1 cellular context compared by ENCODE assay signal in the genomic region with DNA sequence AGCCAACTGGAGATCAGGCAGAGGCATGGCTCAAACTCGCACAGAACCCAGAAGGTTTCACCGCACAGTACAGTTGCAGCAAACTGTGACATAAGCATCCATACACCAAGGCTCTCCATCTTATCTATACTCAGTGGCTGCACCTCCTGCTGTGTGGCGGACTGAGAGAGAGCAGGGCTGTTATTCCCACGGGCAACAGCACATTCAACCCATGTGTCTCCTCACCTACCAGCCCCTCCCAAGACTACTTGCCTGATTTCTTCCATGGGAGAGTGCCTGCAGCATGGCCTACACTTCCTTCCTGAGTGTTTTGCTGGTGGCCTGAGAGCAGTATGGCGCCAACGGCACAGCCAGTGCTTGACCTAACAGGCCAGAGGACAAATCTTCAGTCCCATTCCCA.
TF ChIP-seq lines count a peak whose summit lies in the region.

No MANE protein-coding gene starts in this region.

TF ChIP-seq in H1, 55 proteins besides CTCF, POLR2A, EP300 and RAD21 (continued from another document):
- TF ChIP-seq, protein P1, sequence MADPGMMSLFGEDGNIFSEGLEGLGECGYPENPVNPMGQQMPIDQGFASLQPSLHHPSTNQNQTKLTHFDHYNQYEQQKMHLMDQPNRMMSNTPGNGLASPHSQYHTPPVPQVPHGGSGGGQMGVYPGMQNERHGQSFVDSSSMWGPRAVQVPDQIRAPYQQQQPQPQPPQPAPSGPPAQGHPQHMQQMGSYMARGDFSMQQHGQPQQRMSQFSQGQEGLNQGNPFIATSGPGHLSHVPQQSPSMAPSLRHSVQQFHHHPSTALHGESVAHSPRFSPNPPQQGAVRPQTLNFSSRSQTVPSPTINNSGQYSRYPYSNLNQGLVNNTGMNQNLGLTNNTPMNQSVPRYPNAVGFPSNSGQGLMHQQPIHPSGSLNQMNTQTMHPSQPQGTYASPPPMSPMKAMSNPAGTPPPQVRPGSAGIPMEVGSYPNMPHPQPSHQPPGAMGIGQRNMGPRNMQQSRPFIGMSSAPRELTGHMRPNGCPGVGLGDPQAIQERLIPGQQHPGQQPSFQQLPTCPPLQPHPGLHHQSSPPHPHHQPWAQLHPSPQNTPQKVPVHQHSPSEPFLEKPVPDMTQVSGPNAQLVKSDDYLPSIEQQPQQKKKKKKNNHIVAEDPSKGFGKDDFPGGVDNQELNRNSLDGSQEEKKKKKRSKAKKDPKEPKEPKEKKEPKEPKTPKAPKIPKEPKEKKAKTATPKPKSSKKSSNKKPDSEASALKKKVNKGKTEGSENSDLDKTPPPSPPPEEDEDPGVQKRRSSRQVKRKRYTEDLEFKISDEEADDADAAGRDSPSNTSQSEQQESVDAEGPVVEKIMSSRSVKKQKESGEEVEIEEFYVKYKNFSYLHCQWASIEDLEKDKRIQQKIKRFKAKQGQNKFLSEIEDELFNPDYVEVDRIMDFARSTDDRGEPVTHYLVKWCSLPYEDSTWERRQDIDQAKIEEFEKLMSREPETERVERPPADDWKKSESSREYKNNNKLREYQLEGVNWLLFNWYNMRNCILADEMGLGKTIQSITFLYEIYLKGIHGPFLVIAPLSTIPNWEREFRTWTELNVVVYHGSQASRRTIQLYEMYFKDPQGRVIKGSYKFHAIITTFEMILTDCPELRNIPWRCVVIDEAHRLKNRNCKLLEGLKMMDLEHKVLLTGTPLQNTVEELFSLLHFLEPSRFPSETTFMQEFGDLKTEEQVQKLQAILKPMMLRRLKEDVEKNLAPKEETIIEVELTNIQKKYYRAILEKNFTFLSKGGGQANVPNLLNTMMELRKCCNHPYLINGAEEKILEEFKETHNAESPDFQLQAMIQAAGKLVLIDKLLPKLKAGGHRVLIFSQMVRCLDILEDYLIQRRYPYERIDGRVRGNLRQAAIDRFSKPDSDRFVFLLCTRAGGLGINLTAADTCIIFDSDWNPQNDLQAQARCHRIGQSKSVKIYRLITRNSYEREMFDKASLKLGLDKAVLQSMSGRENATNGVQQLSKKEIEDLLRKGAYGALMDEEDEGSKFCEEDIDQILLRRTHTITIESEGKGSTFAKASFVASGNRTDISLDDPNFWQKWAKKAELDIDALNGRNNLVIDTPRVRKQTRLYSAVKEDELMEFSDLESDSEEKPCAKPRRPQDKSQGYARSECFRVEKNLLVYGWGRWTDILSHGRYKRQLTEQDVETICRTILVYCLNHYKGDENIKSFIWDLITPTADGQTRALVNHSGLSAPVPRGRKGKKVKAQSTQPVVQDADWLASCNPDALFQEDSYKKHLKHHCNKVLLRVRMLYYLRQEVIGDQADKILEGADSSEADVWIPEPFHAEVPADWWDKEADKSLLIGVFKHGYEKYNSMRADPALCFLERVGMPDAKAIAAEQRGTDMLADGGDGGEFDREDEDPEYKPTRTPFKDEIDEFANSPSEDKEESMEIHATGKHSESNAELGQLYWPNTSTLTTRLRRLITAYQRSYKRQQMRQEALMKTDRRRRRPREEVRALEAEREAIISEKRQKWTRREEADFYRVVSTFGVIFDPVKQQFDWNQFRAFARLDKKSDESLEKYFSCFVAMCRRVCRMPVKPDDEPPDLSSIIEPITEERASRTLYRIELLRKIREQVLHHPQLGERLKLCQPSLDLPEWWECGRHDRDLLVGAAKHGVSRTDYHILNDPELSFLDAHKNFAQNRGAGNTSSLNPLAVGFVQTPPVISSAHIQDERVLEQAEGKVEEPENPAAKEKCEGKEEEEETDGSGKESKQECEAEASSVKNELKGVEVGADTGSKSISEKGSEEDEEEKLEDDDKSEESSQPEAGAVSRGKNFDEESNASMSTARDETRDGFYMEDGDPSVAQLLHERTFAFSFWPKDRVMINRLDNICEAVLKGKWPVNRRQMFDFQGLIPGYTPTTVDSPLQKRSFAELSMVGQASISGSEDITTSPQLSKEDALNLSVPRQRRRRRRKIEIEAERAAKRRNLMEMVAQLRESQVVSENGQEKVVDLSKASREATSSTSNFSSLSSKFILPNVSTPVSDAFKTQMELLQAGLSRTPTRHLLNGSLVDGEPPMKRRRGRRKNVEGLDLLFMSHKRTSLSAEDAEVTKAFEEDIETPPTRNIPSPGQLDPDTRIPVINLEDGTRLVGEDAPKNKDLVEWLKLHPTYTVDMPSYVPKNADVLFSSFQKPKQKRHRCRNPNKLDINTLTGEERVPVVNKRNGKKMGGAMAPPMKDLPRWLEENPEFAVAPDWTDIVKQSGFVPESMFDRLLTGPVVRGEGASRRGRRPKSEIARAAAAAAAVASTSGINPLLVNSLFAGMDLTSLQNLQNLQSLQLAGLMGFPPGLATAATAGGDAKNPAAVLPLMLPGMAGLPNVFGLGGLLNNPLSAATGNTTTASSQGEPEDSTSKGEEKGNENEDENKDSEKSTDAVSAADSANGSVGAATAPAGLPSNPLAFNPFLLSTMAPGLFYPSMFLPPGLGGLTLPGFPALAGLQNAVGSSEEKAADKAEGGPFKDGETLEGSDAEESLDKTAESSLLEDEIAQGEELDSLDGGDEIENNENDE (IDR thresholded peaks at IDR 0.05; ENCODE audit: insufficient replicate concordance, low read length), result no peak
- TF ChIP-seq POU5F1 (IDR thresholded peaks at IDR 0.05; ENCODE audit: low read depth, low read length) (no peak), SIRT6 (IDR thresholded peaks at IDR 0.05; ENCODE audit: low read length) (no peak), RXRA (IDR thresholded peaks at IDR 0.05; ENCODE audit: insufficient read depth, low read depth, low read length) (no peak), TAF7 (optimal IDR thresholded peaks at IDR 0.05; ENCODE audit: borderline replicate concordance, low read depth, low read length) (no peak), JUND (IDR thresholded peaks at IDR 0.05; ENCODE audit: low read length) (no peak), EZH2 (IDR thresholded peaks at IDR 0.05; ENCODE audit: low read depth, low read length, severe bottlenecking) (no peak), BCL11A (IDR thresholded peaks at IDR 0.05; ENCODE audit: low read depth in 2 of 2, low read length in 2 of 2) (no peak), ZNF274 (IDR thresholded peaks at IDR 0.05; ENCODE audit: borderline replicate concordance, extremely low read depth, low read length) (no peak), BRCA1 (IDR thresholded peaks at IDR 0.05; ENCODE audit: low read depth, low read length) (no peak), SIX5 (IDR thresholded peaks at IDR 0.05; ENCODE audit: low read depth, low read length) (no peak), CBX8 (IDR thresholded peaks at IDR 0.05; ENCODE audit: borderline replicate concordance, low read depth, low read length) (no peak), KDM5A (IDR thresholded peaks at IDR 0.05; ENCODE audit: low read length) (no peak), HDAC6 (IDR thresholded peaks at IDR 0.05; ENCODE audit: low read depth, low read length) (no peak)
- TF ChIP-seq, protein P2, sequence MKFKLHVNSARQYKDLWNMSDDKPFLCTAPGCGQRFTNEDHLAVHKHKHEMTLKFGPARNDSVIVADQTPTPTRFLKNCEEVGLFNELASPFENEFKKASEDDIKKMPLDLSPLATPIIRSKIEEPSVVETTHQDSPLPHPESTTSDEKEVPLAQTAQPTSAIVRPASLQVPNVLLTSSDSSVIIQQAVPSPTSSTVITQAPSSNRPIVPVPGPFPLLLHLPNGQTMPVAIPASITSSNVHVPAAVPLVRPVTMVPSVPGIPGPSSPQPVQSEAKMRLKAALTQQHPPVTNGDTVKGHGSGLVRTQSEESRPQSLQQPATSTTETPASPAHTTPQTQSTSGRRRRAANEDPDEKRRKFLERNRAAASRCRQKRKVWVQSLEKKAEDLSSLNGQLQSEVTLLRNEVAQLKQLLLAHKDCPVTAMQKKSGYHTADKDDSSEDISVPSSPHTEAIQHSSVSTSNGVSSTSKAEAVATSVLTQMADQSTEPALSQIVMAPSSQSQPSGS (IDR thresholded peaks at IDR 0.05; ENCODE audit: low read length), result no peak
